ENCODE assay signal across 8 cellular contexts in genomic region chr15:90293040-90293810, GRCh38. TPM values are rescaled to one million over a fixed set of nuclear protein-coding genes. Genes with fewer than 3 reads are reported as not detected.
DNase-seq lines count a peak whose midpoint lies in the region; FAIRE-seq and TF ChIP-seq lines count a peak whose summit lies in the region.
"Not testable (repeated sequence)": the region's sequence is repeated elsewhere in the genome, so short reads cannot be mapped to it uniquely, and the experiment has no call there.

No MANE protein-coding gene starts in this region.

- WGBS in small intestine, 3 donors: 28 to 47% (median 36%) methylated on average over 13 of the region's 13 CpGs

- not testable (repeated sequence) for H3K9me3 ChIP-seq in kidney (ENCODE audit: control insufficient read depth in 1 of 2, low read length in 2 of 2); small intestine (ENCODE audit: control insufficient read depth, low read depth)

- not testable (repeated sequence) for H3K27me3 ChIP-seq in GM06990 (replicated peaks; ENCODE audit: control insufficient read depth, insufficient read depth, low read length); small intestine (ENCODE audit: control insufficient read depth in 2 of 2, insufficient read depth in 2 of 2, low read length in 2 of 2)

- H3K9ac ChIP-seq in kidney (ENCODE audit: low read length in 2 of 2): not testable (repeated sequence)

- H3K4me3 ChIP-seq in GM06990 (replicated peaks; ENCODE audit: low read depth, low read length); kidney (ENCODE audit: low read length in 2 of 2): not testable (repeated sequence)
- peak overlapping the region in 1 of 2 donors; percentile 46 for H3K4me3 ChIP-seq in small intestine (ENCODE audit: low read depth in 1 of 2, low read length in 2 of 2)

- TF ChIP-seq CTCF in GM06990 (IDR thresholded peaks at IDR 0.05; ENCODE audit: insufficient read depth, low read length, poor library complexity, severe bottlenecking) (peak; percentile 93), kidney (IDR thresholded peaks at IDR 0.05; ENCODE audit: borderline replicate concordance, extremely low read depth, insufficient read depth) (peak; percentile 73)

- intact Hi-C loops in kidney (cut with DNase I): not testable (repeated sequence)

- not testable (repeated sequence) for H3K27ac ChIP-seq in kidney (ENCODE audit: low read depth in 2 of 2, low read length in 2 of 2)
- H3K27ac ChIP-seq in small intestine (ENCODE audit: low read depth in 1 of 2, low read length in 1 of 2): peak overlapping the region in 1 of 2 donors; percentile 70

- DNase-seq in GM06990 (ENCODE audit: extremely low read depth, insufficient read length): peak; percentile 48
- DNase-seq in NCI-H1092 treated with DMSO at 0.1 percent for 48 hours (lab: John Stamatoyannopoulos, UW): peak; percentile 25
- peak; percentile 48 for DNase-seq in RPMI7951 (ENCODE audit: low read depth)
- peak; percentile 30 for DNase-seq in activated CD8-positive, alpha-beta memory T cell treated with anti-CD3 and anti-CD28 coated beads, Interleukin-2, amount 50 U/mL, for 1 hour (ENCODE audit: extremely low read depth)
- peak; percentile 74 for DNase-seq in dermis blood vessel endothelial cell
- peak; percentile 86 for DNase-seq in kidney
- DNase-seq in small intestine: peak; percentile 97
- DNase-seq in urothelium cell line (ENCODE audit: low spot score): peak; percentile 62

- not testable (repeated sequence) for H3K4me1 ChIP-seq in kidney (ENCODE audit: control insufficient read depth in 1 of 2, insufficient read depth in 1 of 2, low read depth in 1 of 2, low read length in 2 of 2); small intestine (ENCODE audit: control insufficient read depth in 2 of 2, insufficient read depth in 1 of 2, low read depth in 1 of 2, low read length in 1 of 2)

- FAIRE-seq in kidney (lab: Jason Lieb, UNC); small intestine (lab: Jason Lieb, UNC); urothelium cell line (lab: Jason Lieb, UNC): not testable (repeated sequence)

- not testable (repeated sequence) for H3K36me3 ChIP-seq in GM06990 (ENCODE audit: control insufficient read depth, insufficient read depth, low read length); kidney (ENCODE audit: control insufficient read depth in 1 of 2, insufficient read depth in 2 of 2, low read length in 2 of 2); small intestine (ENCODE audit: control insufficient read depth in 2 of 2, insufficient read depth in 2 of 2, low read length in 2 of 2)

RNA-seq across cellular contexts. Expression of gene NGRN, which starts 27.8 kb away (rescaled TPM):
- 80.3 and 83.4 TPM in 2 replicates for total RNA-seq in RPMI7951 (2014; rRNA removed; shearing (Covaris generic))
- 68.1 and 92.9 TPM in 2 replicates for total RNA-seq in dermis blood vessel endothelial cell
- total RNA-seq in kidney: 81.9 TPM
- 93.8 TPM for polyA plus RNA-seq in kidney (ENCODE audit: insufficient read depth, low read depth, low replicate concordance)
- polyA plus RNA-seq in small intestine: 10 to 100 TPM; 41.4 to 56.6 (median 43.2) TPM

RNA-seq across cellular contexts. Expression of gene TTLL13, which starts 43.9 kb away (rescaled TPM):
- not detected in 2 replicates for total RNA-seq in RPMI7951 (2014; rRNA removed; shearing (Covaris generic))
- 0.09 and 0.17 TPM in 2 replicates for total RNA-seq in dermis blood vessel endothelial cell
- total RNA-seq in kidney: 0.54 TPM
- polyA plus RNA-seq in kidney (ENCODE audit: insufficient read depth, low read depth, low replicate concordance): 0.88 TPM
- under 1 TPM in 2 of 3 donors, not detected in 1; 0.07 to 0.45 TPM for polyA plus RNA-seq in small intestine

RNA-seq across cellular contexts. Expression of gene ZNF774, which starts 58.9 kb away (rescaled TPM):
- total RNA-seq in RPMI7951 (2014; rRNA removed; shearing (Covaris generic)): 2.9 and 3.7 TPM in 2 replicates
- 1.4 and 2.2 TPM in 2 replicates for total RNA-seq in dermis blood vessel endothelial cell
- 3.1 TPM for total RNA-seq in kidney
- 1.7 TPM for polyA plus RNA-seq in kidney (ENCODE audit: insufficient read depth, low read depth, low replicate concordance)
- 1 to 10 TPM in 2 of 3 donors, under 1 TPM in 1; 0.89 to 2.1 (median 1.4) TPM for polyA plus RNA-seq in small intestine

RNA-seq across cellular contexts. Expression of gene GDPGP1, which starts 59.2 kb away (rescaled TPM):
- 4.3 and 5.9 TPM in 2 replicates for total RNA-seq in RPMI7951 (2014; rRNA removed; shearing (Covaris generic))
- total RNA-seq in dermis blood vessel endothelial cell: 11.7 and 13.6 TPM in 2 replicates
- total RNA-seq in kidney: 15.3 TPM
- polyA plus RNA-seq in kidney (ENCODE audit: insufficient read depth, low read depth, low replicate concordance): 4.8 TPM
- polyA plus RNA-seq in small intestine: 1 to 10 TPM; 4.9 to 7.5 (median 5.6) TPM

RNA-seq across cellular contexts. Expression of gene CIB1, which starts 59.5 kb away (rescaled TPM):
- total RNA-seq in RPMI7951 (2014; rRNA removed; shearing (Covaris generic)): 86.9 and 92.3 TPM in 2 replicates
- total RNA-seq in dermis blood vessel endothelial cell: 22.5 and 26.2 TPM in 2 replicates
- 158 TPM for total RNA-seq in kidney
- 321 TPM for polyA plus RNA-seq in kidney (ENCODE audit: insufficient read depth, low read depth, low replicate concordance)
- polyA plus RNA-seq in small intestine: 100 to 1,000 TPM; 219 to 360 (median 356) TPM

Comparison
In these comparisons a context has a peak if more than half of its experiments do, and no peak if none do; other contexts are left out.
1. DNase-seq: peak in every context shown above with its lines; median percentile 97 in small intestine; 86 in kidney; 74 in dermis blood vessel endothelial cell; 62 in urothelium cell line; 48 in GM06990; 48 in RPMI7951; 30 in activated CD8-positive, alpha-beta memory T cell treated with anti-CD3 and anti-CD28 coated beads, Interleukin-2, amount 50 U/mL, for 1 hour; 25 in NCI-H1092 treated with DMSO at 0.1 percent for 48 hours.